ENCODE assay signal across 8 cellular contexts in genomic region chr10:84540022-84540616, GRCh38.
DNase-seq lines count a peak whose midpoint lies in the region; ATAC-seq, FAIRE-seq and TF ChIP-seq lines count a peak whose summit lies in the region.

No MANE protein-coding gene starts in this region.

- no peaks in the 10 kb centered on the region for H3K36me3 Mint-ChIP-seq in T-cell

- POLR2A ChIA-PET in T-cell (lab: Charles Lee), result no interaction called here

- H3K27me3 ChIP-seq in keratinocyte (ENCODE audit: control insufficient read depth, extremely low read depth, insufficient read depth, low read length), result no peaks in the 10 kb centered on the region

- no peaks in the 10 kb centered on the region for H3K9me3 Mint-ChIP-seq in T-cell

- ATAC-seq in HG02588 (IDR thresholded peaks at IDR 0.05; ENCODE audit: unreplicated experiment) (peak; percentile 2), T-cell (replicated peaks in 1 of 4) (peak; percentile 8 to 17 (median 14)), HG03565 (IDR thresholded peaks at IDR 0.05; ENCODE audit: unreplicated experiment) (no peak), GM18858 (IDR thresholded peaks at IDR 0.05; ENCODE audit: unreplicated experiment) (no peak)

- peaks cover 30% of the 10 kb centered on the region in 2 donors for H3K27me3 Mint-ChIP-seq in T-cell

- H3K9me3 ChIP-seq in keratinocyte (ENCODE audit: control insufficient read depth, low read depth, low read length), result no peaks in the 10 kb centered on the region

- peak overlapping the region in 2 of 3 experiments; percentile 30 to 51 for H3K4me3 ChIP-seq in keratinocyte (ENCODE audit: control insufficient read depth in 2 of 3, extremely low read depth in 1 of 3, insufficient read depth in 2 of 3, low read depth in 1 of 3, low read length in 3 of 3)

- no peak for TF ChIP-seq CTCF in keratinocyte (optimal IDR thresholded peaks at IDR 0.05 in 1 of 3, IDR thresholded peaks at IDR 0.05 in 1 of 3, conservative IDR thresholded peaks at IDR 0.05 in 1 of 3; ENCODE audit: extremely low read depth in 1 of 3, insufficient read depth in 2 of 3, low read length in 3 of 3)

- DNase-seq in GM03348 (ENCODE audit: low spot score) (peak; percentile 87), T-cell (no peak), keratinocyte (ENCODE audit: low read depth, low spot score) (peak; percentile 35), GOT3 (lab: John Stamatoyannopoulos, UW) (no peak)
- DNase-seq in NK-92 treated with Interleukin-12 subunit alpha and Interleukin-12 subunit beta, amount 100 ng/mL, for 24 hours (lab: John Stamatoyannopoulos, UW), result no peak

- no peaks in the 10 kb centered on the region for H4K20me1 ChIP-seq in keratinocyte (ENCODE audit: control insufficient read depth, extremely low read depth, insufficient read depth, low read length)

- dilution Hi-C loops in keratinocyte (cut with MboI; ENCODE audit: extremely low pct_ligation_motif_present, low sequenced_read_pairs), result no loop called here

- H3K27ac Mint-ChIP-seq in T-cell, result no peak overlapping the region

- H3K4me3 Mint-ChIP-seq in T-cell, result peak overlapping the region in 1 of 3 donors; percentile 72

- H3K4me2 ChIP-seq in keratinocyte (ENCODE audit: control insufficient read depth, extremely low read depth, insufficient read depth, low read depth, low read length), result peak overlapping the region; percentile 75

- H3K27ac ChIP-seq in keratinocyte (ENCODE audit: control insufficient read depth, insufficient read depth, low read length), result peak overlapping the region; percentile 70

- no peaks in the 10 kb centered on the region for H3K36me3 ChIP-seq in keratinocyte (ENCODE audit: control insufficient read depth in 2 of 2, extremely low read depth in 1 of 2, insufficient read depth in 2 of 2, low read length in 2 of 2)

- no peaks in the 10 kb centered on the region for H3K9me1 ChIP-seq in keratinocyte (ENCODE audit: control insufficient read depth, extremely low read depth, insufficient read depth, low read length)

- CTCF ChIA-PET in T-cell (lab: Charles Lee), result interaction anchor here (0.6 to 6.8 kb wide), 9 partner anchors 9 to 1836 kb away, joined by 3 to 93 read pairs (median 3); no protein-coding TSS in a partner anchor

- H2AFZ ChIP-seq in keratinocyte (ENCODE audit: control insufficient read depth, low read length), result peak overlapping the region; percentile 90

- peaks cover 7 to 17% (median 12%) of the 10 kb centered on the region in 3 donors for H3K4me1 Mint-ChIP-seq in T-cell

- peaks cover 15% of the 10 kb centered on the region for H3K4me1 ChIP-seq in keratinocyte (ENCODE audit: control insufficient read depth, extremely low read depth, insufficient read depth, low read length)

- H3K79me2 ChIP-seq in keratinocyte (ENCODE audit: control insufficient read depth, insufficient read depth, low read length), result no peaks in the 10 kb centered on the region

- H3K9ac ChIP-seq in keratinocyte (ENCODE audit: control insufficient read depth, extremely low read depth, insufficient read depth, low read length), result peak overlapping the region; percentile 59

- peak; percentile 85 for FAIRE-seq in keratinocyte (lab: Jason Lieb, UNC)

Comparison
In these comparisons a context has a peak if more than half of its experiments do, and no peak if none do; other contexts are left out.
1. DNase-seq: peak in GM03348 (single experiment) and keratinocyte (single experiment); none in T-cell (0 of 34), NK-92 treated with Interleukin-12 subunit alpha and Interleukin-12 subunit beta, amount 100 ng/mL, for 24 hours (single experiment) and GOT3 (single experiment).
2. ATAC-seq: peak in HG02588 (single experiment) and T-cell (4 of 4); none in HG03565 (single experiment) and GM18858 (single experiment).